ENCODE assay signal across 13 cellular contexts in genomic region chr3:74643636-74644035, GRCh38. TPM values are rescaled to one million over a fixed set of nuclear protein-coding genes. Genes with fewer than 3 reads are reported as not detected.
DNase-seq lines count a peak whose midpoint lies in the region; ATAC-seq and TF ChIP-seq lines count a peak whose summit lies in the region.
"Had no signal": no experiment of that assay in that cellular context is flagged by ENCODE, and none has a peak within 500 bp of the region (broad histone marks: within the 10 kb centered on the region; RNA-seq: fewer than 3 reads in every experiment).

No MANE protein-coding gene starts in this region.

- TF ChIP-seq CTCF in lower lobe of right lung (IDR thresholded peaks at IDR 0.05) = no peak
- no peak for TF ChIP-seq CTCF in transverse colon (IDR thresholded peaks at IDR 0.05)

- intact Hi-C loops in lower lobe of right lung (cut with DNase I) = no loop called here
- intact Hi-C loops in transverse colon (cut with DNase I; ENCODE audit: low total_unique reads) = no loop called here

- TF ChIP-seq POLR2A in transverse colon (IDR thresholded peaks at IDR 0.05) = no peak

- no peak for TF ChIP-seq EP300 in transverse colon (IDR thresholded peaks at IDR 0.05; ENCODE audit: low read depth)

- no peak overlapping the region for H3K4me3 Mint-ChIP-seq in T-helper 17 cell
- H3K4me3 Mint-ChIP-seq: stimulated activated naive CD8-positive, alpha-beta T cell treated with anti-CD3 and anti-CD28 coated beads, Interleukin-15, Interleukin-2, amounts not matched to agents 100 ng/mL and 50 ng/mL, for 24 hours had no signal

- H3K4me3 ChIP-seq in lower lobe of right lung (no peak overlapping the region), transverse colon (no peak overlapping the region)

- ATAC-seq in lower lobe of right lung (peak; percentile 60 to 71), T-helper 17 cell (no peak), HG02623 (IDR thresholded peaks at IDR 0.05; ENCODE audit: unreplicated experiment) (no peak)
- ATAC-seq in activated CD4-positive, CD25-positive, alpha-beta regulatory T cell treated with anti-CD3 and anti-CD28 coated beads, Interleukin-2, amount 50 U/mL, for 24 hours = no peak

- no peak overlapping the region for H3K27ac Mint-ChIP-seq in T-helper 17 cell
- H3K27ac Mint-ChIP-seq: stimulated activated naive CD8-positive, alpha-beta T cell treated with anti-CD3 and anti-CD28 coated beads, Interleukin-15, Interleukin-2, amounts not matched to agents 100 ng/mL and 50 ng/mL, for 24 hours had no signal

- WGBS in transverse colon (ENCODE audit: low coverage in 1 of 2), 2 donors = 36 to 86% methylated on average over 1 to 5 of the region's 5 CpGs

- no peaks in the 10 kb centered on the region for H3K27me3 ChIP-seq in lower lobe of right lung (ENCODE audit: low read depth)
- no peaks in the 10 kb centered on the region for H3K27me3 ChIP-seq in transverse colon

- no peaks in the 10 kb centered on the region for H3K36me3 Mint-ChIP-seq in T-helper 17 cell (ENCODE audit: low read depth)

- peak; percentile 8 for DNase-seq in DMS53 (lab: John Stamatoyannopoulos, UW)
- DNase-seq in DMS53 treated with DMSO at 0.1 percent for 48 hours (lab: John Stamatoyannopoulos, UW; ENCODE audit: unreplicated experiment) = no peak
- no peak for DNase-seq in lower lobe of right lung
- peak; percentile 10 for DNase-seq in transverse colon
- DNase-seq in T-helper 17 cell = no peak
- DNase-seq: erythroblast, GDM1, NCI-H2029 had no signal

- H3K36me3 ChIP-seq in lower lobe of right lung = no peaks in the 10 kb centered on the region
- H3K36me3 ChIP-seq in transverse colon = no peaks in the 10 kb centered on the region

- H3K27me3 Mint-ChIP-seq in T-helper 17 cell = no peaks in the 10 kb centered on the region
- H3K27me3 Mint-ChIP-seq: stimulated activated naive CD8-positive, alpha-beta T cell treated with anti-CD3 and anti-CD28 coated beads, Interleukin-15, Interleukin-2, amounts not matched to agents 100 ng/mL and 50 ng/mL, for 24 hours had no signal

- peak overlapping the region; percentile 14 for H3K27ac ChIP-seq in cingulate gyrus (ENCODE audit: low read depth, low read length)
- H3K27ac ChIP-seq in lower lobe of right lung = peak overlapping the region; percentile 18
- H3K27ac ChIP-seq in transverse colon = no peak overlapping the region
- H3K27ac ChIP-seq: 22Rv1 had no signal

- no peaks in the 10 kb centered on the region for H3K4me1 ChIP-seq in lower lobe of right lung
- no peaks in the 10 kb centered on the region for H3K4me1 ChIP-seq in transverse colon

- in situ Hi-C loops in transverse colon (cut with MboI; ENCODE audit: low pct_ligation_motif_present in 1 of 4, low pct_unique_long_range_greater_than_20kb in 1 of 4, low sequenced_read_pairs in 3 of 4) = no loop called here

- H3K4me1 Mint-ChIP-seq in T-helper 17 cell = no peaks in the 10 kb centered on the region

- H3K9me3 ChIP-seq in lower lobe of right lung (no peaks in the 10 kb centered on the region), transverse colon (no peaks in the 10 kb centered on the region), T-helper 17 cell (ENCODE audit: control insufficient read depth, low read length, poor library complexity, severe bottlenecking) (no peaks in the 10 kb centered on the region)

RNA-seq across cellular contexts. Expression of gene CNTN3, which starts 29.2 kb away (rescaled TPM):
- total RNA-seq in lower lobe of right lung (1.9 TPM), transverse colon (10 to 100 TPM in 1 of 4 donors, 1 to 10 TPM in 3; 3.7 to 10.5 (median 8.2) TPM), T-helper 17 cell (not detected)

Comparison
In these comparisons a context has a peak if more than half of its experiments do, and no peak if none do; other contexts are left out.
1. DNase-seq: peak in DMS53 (single experiment) and transverse colon (single experiment); none in DMS53 treated with DMSO at 0.1 percent for 48 hours (single experiment), lower lobe of right lung (single experiment) and T-helper 17 cell (0 of 3).
2. H3K27ac ChIP-seq: peak in cingulate gyrus (single experiment) and lower lobe of right lung (single experiment); none in transverse colon (0 of 4).
3. ATAC-seq: peak in lower lobe of right lung (2 of 2); none in activated CD4-positive, CD25-positive, alpha-beta regulatory T cell treated with anti-CD3 and anti-CD28 coated beads, Interleukin-2, amount 50 U/mL, for 24 hours (0 of 2), T-helper 17 cell (single experiment) and HG02623 (single experiment).